In genomic region chr10:42827201-42827600, GRCh38 we compare ENCODE assay signal across 17 cellular contexts. TPM values are rescaled to one million over a fixed set of nuclear protein-coding genes. Genes with fewer than 3 reads are reported as not detected.
DNase-seq lines count a peak whose midpoint lies in the region; ATAC-seq lines count a peak whose summit lies in the region.
"Had no signal": no experiment of that assay in that cellular context is flagged by ENCODE, and none has a peak within 500 bp of the region (broad histone marks: within the 10 kb centered on the region; RNA-seq: fewer than 3 reads in every experiment).

No MANE protein-coding gene starts in this region.

- DNase-seq in activated naive CD4-positive, alpha-beta T cell treated with anti-CD3 and anti-CD28 coated beads, Interleukin-2, amount 50 U/mL, for 72 hours (ENCODE audit: low spot score in 2 of 2) = no peak
- DNase-seq in activated naive CD4-positive, alpha-beta T cell treated with anti-CD3 and anti-CD28 coated beads, Interleukin-2, amount 50 U/mL, for 16 hours = no peak
- DNase-seq in SW480 (ENCODE audit: low spot score) (peak; percentile 5), iPS-NIHi11 (ENCODE audit: low spot score) (peak; percentile 25)
- no peak for DNase-seq in stimulated activated naive B cell treated with anti-CD40 and anti-IgM and Interleukin-4, amounts not matched to agents 10 μg/mL and 1 μg/mL and 100 μg/mL, for 72 hours
- no peak for DNase-seq in effector memory CD4-positive, alpha-beta T cell
- DNase-seq: activated CD8-positive, alpha-beta memory T cell treated with anti-CD3 and anti-CD28 coated beads for 24 hours; activated gamma-delta T cell; CD8-positive, alpha-beta memory T cell; effector memory CD8-positive, alpha-beta T cell; NCI-H1048; NCI-H2171; right cardiac atrium; SIG-M5 had no signal

- H3K9me3 ChIP-seq in effector memory CD4-positive, alpha-beta T cell (ENCODE audit: control insufficient read depth, low read length) = no peaks in the 10 kb centered on the region
- H3K9me3 ChIP-seq: upper lobe of left lung had no signal

- H3K27me3 Mint-ChIP-seq in stimulated activated naive B cell treated with anti-CD40 and anti-IgM and Interleukin-4, amounts not matched to agents 10 μg/mL and 1 μg/mL and 100 μg/mL, for 72 hours = no peaks in the 10 kb centered on the region
- H3K27me3 Mint-ChIP-seq: CD8-positive, alpha-beta memory T cell; effector memory CD8-positive, alpha-beta T cell had no signal

- peaks cover 24 to 40% of the 10 kb centered on the region in 2 donors for H3K36me3 Mint-ChIP-seq in activated naive CD4-positive, alpha-beta T cell treated with anti-CD3 and anti-CD28 coated beads, Interleukin-2, amount 50 U/mL, for 72 hours
- peaks cover 67 to 79% of the 10 kb centered on the region in 2 donors for H3K36me3 Mint-ChIP-seq in stimulated activated naive B cell treated with anti-CD40 and anti-IgM and Interleukin-4, amounts not matched to agents 10 μg/mL and 1 μg/mL and 100 μg/mL, for 72 hours

- H3K9me3 Mint-ChIP-seq in activated naive CD4-positive, alpha-beta T cell treated with anti-CD3 and anti-CD28 coated beads, Interleukin-2, amount 50 U/mL, for 72 hours = no peaks in the 10 kb centered on the region
- H3K9me3 Mint-ChIP-seq in stimulated activated naive B cell treated with anti-CD40 and anti-IgM and Interleukin-4, amounts not matched to agents 10 μg/mL and 1 μg/mL and 100 μg/mL, for 72 hours = peaks cover 4 to 8% of the 10 kb centered on the region in 2 donors
- H3K9me3 Mint-ChIP-seq: effector memory CD8-positive, alpha-beta T cell had no signal

- peaks cover 44% of the 10 kb centered on the region for H3K36me3 ChIP-seq in effector memory CD4-positive, alpha-beta T cell (ENCODE audit: control insufficient read depth, insufficient read depth, low read length)

- H3K4me1 ChIP-seq in effector memory CD4-positive, alpha-beta T cell (ENCODE audit: control insufficient read depth, insufficient read depth, low read length, poor library complexity, severe bottlenecking) = no peaks in the 10 kb centered on the region
- H3K4me1 ChIP-seq: upper lobe of left lung had no signal

- peak overlapping the region; percentile 8 to 79 for H3K27ac Mint-ChIP-seq in activated naive CD4-positive, alpha-beta T cell treated with anti-CD3 and anti-CD28 coated beads, Interleukin-2, amount 50 U/mL, for 72 hours
- peak overlapping the region; percentile 22 for H3K27ac Mint-ChIP-seq in stimulated activated naive B cell treated with anti-CD40 and anti-IgM and Interleukin-4, amounts not matched to agents 10 μg/mL and 1 μg/mL and 100 μg/mL, for 72 hours

- no peak overlapping the region for H3K27ac ChIP-seq in effector memory CD4-positive, alpha-beta T cell (ENCODE audit: insufficient read depth, low read length, poor library complexity, severe bottlenecking)
- H3K27ac ChIP-seq: upper lobe of left lung had no signal

- H3K4me3 Mint-ChIP-seq in stimulated activated naive B cell treated with anti-CD40 and anti-IgM and Interleukin-4, amounts not matched to agents 10 μg/mL and 1 μg/mL and 100 μg/mL, for 72 hours = no peak overlapping the region
- H3K4me3 Mint-ChIP-seq: CD8-positive, alpha-beta memory T cell; effector memory CD8-positive, alpha-beta T cell had no signal

- no peak overlapping the region for H3K4me3 ChIP-seq in effector memory CD4-positive, alpha-beta T cell (ENCODE audit: insufficient read depth, low read depth, low read length, poor library complexity, severe bottlenecking)
- H3K4me3 ChIP-seq: upper lobe of left lung had no signal

- ATAC-seq in activated naive CD4-positive, alpha-beta T cell treated with anti-CD3 and anti-CD28 coated beads, Interleukin-2, amount 50 U/mL, for 72 hours = no peak
- ATAC-seq in stimulated activated naive B cell treated with anti-CD40 and anti-IgM and Interleukin-4, amounts not matched to agents 10 μg/mL and 1 μg/mL and 100 μg/mL, for 72 hours (replicated peaks) = no peak
- ATAC-seq in HG03460 (IDR thresholded peaks at IDR 0.05; ENCODE audit: unreplicated experiment) (no peak), GM21423 (IDR thresholded peaks at IDR 0.05; ENCODE audit: unreplicated experiment) (no peak)
- ATAC-seq: effector memory CD8-positive, alpha-beta T cell; right cardiac atrium had no signal

- peaks cover 0 to 1% of the 10 kb centered on the region in 2 donors for H3K4me1 Mint-ChIP-seq in stimulated activated naive B cell treated with anti-CD40 and anti-IgM and Interleukin-4, amounts not matched to agents 10 μg/mL and 1 μg/mL and 100 μg/mL, for 72 hours

- H3K27me3 ChIP-seq in effector memory CD4-positive, alpha-beta T cell (replicated peaks; ENCODE audit: control insufficient read depth, insufficient read depth, low read length, poor library complexity, severe bottlenecking) = no peaks in the 10 kb centered on the region
- H3K27me3 ChIP-seq: upper lobe of left lung had no signal

RNA-seq across cellular contexts. Expression of gene BMS1, which starts 44.6 kb away (rescaled TPM):
- total RNA-seq in activated naive CD4-positive, alpha-beta T cell treated with anti-CD3 and anti-CD28 coated beads, Interleukin-2, amount 50 U/mL, for 72 hours = 10 to 100 TPM; 14.9 to 24.5 TPM

Comparison
In these comparisons a context has a peak if more than half of its experiments do, and no peak if none do; other contexts are left out.
1. DNase-seq: peak in SW480 (single experiment) and iPS-NIHi11 (single experiment); none in activated naive CD4-positive, alpha-beta T cell treated with anti-CD3 and anti-CD28 coated beads, Interleukin-2, amount 50 U/mL, for 72 hours (0 of 2), activated naive CD4-positive, alpha-beta T cell treated with anti-CD3 and anti-CD28 coated beads, Interleukin-2, amount 50 U/mL, for 16 hours (single experiment), stimulated activated naive B cell treated with anti-CD40 and anti-IgM and Interleukin-4, amounts not matched to agents 10 μg/mL and 1 μg/mL and 100 μg/mL, for 72 hours (single experiment) and effector memory CD4-positive, alpha-beta T cell (0 of 3).